Comparison of ENCODE assay signal across 1 cellular context in genomic region chrX:55160685-55161552, GRCh38.
TF ChIP-seq lines count a peak whose summit lies in the region.

No MANE protein-coding gene starts in this region.

TF ChIP-seq in K562, 482 proteins besides CTCF, POLR2A, EP300 and RAD21 (continued from another document and continues in another):
- TF ChIP-seq SFPQ (IDR thresholded peaks at IDR 0.05; ENCODE audit: low read depth, low read length) (no peak), POLR2AphosphoS2 (IDR thresholded peaks at IDR 0.05; ENCODE audit: low read length) (no peak), THRAP3 (IDR thresholded peaks at IDR 0.05; ENCODE audit: borderline replicate concordance) (no peak), CBX1 (IDR thresholded peaks at IDR 0.05; ENCODE audit: low read depth) (no peak), ZNF184 (CRISPR knock-in tag; IDR thresholded peaks at IDR 0.05) (no peak), ZBED1 (IDR thresholded peaks at IDR 0.05) (no peak), ADNP (tag; IDR thresholded peaks at IDR 0.05) (no peak), THRB (CRISPR knock-in tag; conservative IDR thresholded peaks at IDR 0.05) (no peak), ATF4 (CRISPR knock-in tag; IDR thresholded peaks at IDR 0.05) (no peak), E2F5 (CRISPR knock-in tag; IDR thresholded peaks at IDR 0.05) (no peak), ZNF785 (CRISPR knock-in tag; IDR thresholded peaks at IDR 0.05) (no peak), SMARCA4 (IDR thresholded peaks at IDR 0.05) (no peak), HDAC6 (IDR thresholded peaks at IDR 0.05; ENCODE audit: low read depth, low read length) (no peak), SMARCA5 (IDR thresholded peaks at IDR 0.05) (no peak), MITF (IDR thresholded peaks at IDR 0.05) (no peak), ZFP91 (CRISPR knock-in tag; IDR thresholded peaks at IDR 0.05) (no peak), ZBTB12 (CRISPR knock-in tag; IDR thresholded peaks at IDR 0.05) (no peak), L3MBTL2 (IDR thresholded peaks at IDR 0.05) (peak; percentile 92), ZNF384 (IDR thresholded peaks at IDR 0.05; ENCODE audit: low read depth, low read length) (peak; percentile 100), ZNF12 (CRISPR knock-in tag; IDR thresholded peaks at IDR 0.05) (no peak), NELFE (IDR thresholded peaks at IDR 0.05; ENCODE audit: insufficient read depth, insufficient read length) (no peak), DDX20 (tag; IDR thresholded peaks at IDR 0.05; ENCODE audit: low read depth) (no peak), PTBP1 (IDR thresholded peaks at IDR 0.05; ENCODE audit: low read depth, low read length) (no peak), SREBF1 (IDR thresholded peaks at IDR 0.05; ENCODE audit: borderline replicate concordance, low read depth, low read length) (no peak), CHD7 (IDR thresholded peaks at IDR 0.05; ENCODE audit: low read depth, low read length) (no peak), ELF2 (CRISPR knock-in tag; IDR thresholded peaks at IDR 0.05) (peak; percentile 76), SIRT6 (IDR thresholded peaks at IDR 0.05; ENCODE audit: low read depth, low read length) (no peak), ZC3H4 (CRISPR knock-in tag; IDR thresholded peaks at IDR 0.05; ENCODE audit: borderline replicate concordance) (no peak), PRMT5 (CRISPR knock-in tag; IDR thresholded peaks at IDR 0.05) (no peak), SIN3B (IDR thresholded peaks at IDR 0.05; ENCODE audit: low read depth) (peak; percentile 92), ZNF282 (CRISPR knock-in tag; IDR thresholded peaks at IDR 0.05) (0 out of 2 replicates have a peak, but pooled peaks have one; percentile 46), CCAR2 (IDR thresholded peaks at IDR 0.05; ENCODE audit: low read depth, low read length) (no peak), CBX5 (IDR thresholded peaks at IDR 0.05; ENCODE audit: borderline replicate concordance, low read depth) (no peak)
